ENCODE assay signal across 35 cellular contexts in genomic region chr2:196492946-196493345, GRCh38.
"Had no signal": no experiment of that assay in that cellular context is flagged by ENCODE, and none has a peak within 500 bp of the region (broad histone marks: within the 10 kb centered on the region; RNA-seq: fewer than 3 reads in every experiment).

No MANE protein-coding gene starts in this region.

- DNase-seq: Karpas-422, Kasumi-1, KG1, MG63, MM.1S, MV-4-11, NCI-H1048, NCI-H1092, NCI-H1092 treated with DMSO at 0.1 percent for 48 hours, NCI-H1105, NCI-H1105 treated with DMSO at 0.1 percent for 48 hours, NCI-H1417, NCI-H1417 treated with DMSO at 0.1 percent for 48 hours, NCI-H1436, NCI-H1436 treated with DMSO at 0.1 percent for 48 hours, NCI-H146, NCI-H1694, NCI-H1694 treated with DMSO at 0.1 percent for 48 hours, NCI-H187, NCI-H187 treated with DMSO at 0.1 percent for 48 hours, NCI-H1930, NCI-H2029, NCI-H2029 treated with DMSO at 0.1 percent for 48 hours, NCI-H2081, NCI-H2081 treated with DMSO at 0.1 percent for 48 hours, NCI-H2107, NCI-H2227 treated with DMSO at 0.1 percent for 48 hours, NCI-H226, NCI-H345, NCI-H446, NCI-H446 treated with DMSO at 0.1 percent for 48 hours, NCI-H510A, NCI-H510A treated with DMSO at 0.1 percent for 48 hours, NCI-H524 had no signal

- H3K9ac ChIP-seq: KMS-11 had no signal

- H3K4me3 ChIP-seq: MG63 had no signal

- H3K36me3 ChIP-seq: MG63 had no signal

- H3K4me2 ChIP-seq: KMS-11 had no signal

- H3K27me3 ChIP-seq: MG63 had no signal

- H3K27ac ChIP-seq: KMS-11 had no signal
